8 cellular contexts compared by ENCODE assay signal in genomic region chr7:5423272-5423843, GRCh38. TPM values are rescaled to one million over a fixed set of nuclear protein-coding genes. Genes with fewer than 3 reads are reported as not detected.
DNase-seq lines count a peak whose midpoint lies in the region; ATAC-seq, FAIRE-seq and TF ChIP-seq lines count a peak whose summit lies in the region.

A gene with protein sequence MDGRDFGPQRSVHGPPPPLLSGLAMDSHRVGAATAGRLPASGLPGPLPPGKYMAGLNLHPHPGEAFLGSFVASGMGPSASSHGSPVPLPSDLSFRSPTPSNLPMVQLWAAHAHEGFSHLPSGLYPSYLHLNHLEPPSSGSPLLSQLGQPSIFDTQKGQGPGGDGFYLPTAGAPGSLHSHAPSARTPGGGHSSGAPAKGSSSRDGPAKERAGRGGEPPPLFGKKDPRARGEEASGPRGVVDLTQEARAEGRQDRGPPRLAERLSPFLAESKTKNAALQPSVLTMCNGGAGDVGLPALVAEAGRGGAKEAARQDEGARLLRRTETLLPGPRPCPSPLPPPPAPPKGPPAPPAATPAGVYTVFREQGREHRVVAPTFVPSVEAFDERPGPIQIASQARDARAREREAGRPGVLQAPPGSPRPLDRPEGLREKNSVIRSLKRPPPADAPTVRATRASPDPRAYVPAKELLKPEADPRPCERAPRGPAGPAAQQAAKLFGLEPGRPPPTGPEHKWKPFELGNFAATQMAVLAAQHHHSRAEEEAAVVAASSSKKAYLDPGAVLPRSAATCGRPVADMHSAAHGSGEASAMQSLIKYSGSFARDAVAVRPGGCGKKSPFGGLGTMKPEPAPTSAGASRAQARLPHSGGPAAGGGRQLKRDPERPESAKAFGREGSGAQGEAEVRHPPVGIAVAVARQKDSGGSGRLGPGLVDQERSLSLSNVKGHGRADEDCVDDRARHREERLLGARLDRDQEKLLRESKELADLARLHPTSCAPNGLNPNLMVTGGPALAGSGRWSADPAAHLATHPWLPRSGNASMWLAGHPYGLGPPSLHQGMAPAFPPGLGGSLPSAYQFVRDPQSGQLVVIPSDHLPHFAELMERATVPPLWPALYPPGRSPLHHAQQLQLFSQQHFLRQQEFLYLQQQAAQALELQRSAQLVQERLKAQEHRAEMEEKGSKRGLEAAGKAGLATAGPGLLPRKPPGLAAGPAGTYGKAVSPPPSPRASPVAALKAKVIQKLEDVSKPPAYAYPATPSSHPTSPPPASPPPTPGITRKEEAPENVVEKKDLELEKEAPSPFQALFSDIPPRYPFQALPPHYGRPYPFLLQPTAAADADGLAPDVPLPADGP (N-terminal part only) (minus strand): TSS chr7:5423834. CDS start chr7:5421246, 2,588 bp downstream.

- DNase-seq in A673 (ENCODE audit: low spot score) (peak; percentile 81), HFFc6 (no peak), frontal cortex (ENCODE audit: low spot score in 2 of 2) (peak in 1 of 2 donors; percentile 62), osteoblast (ENCODE audit: insufficient read length, low spot score, missing footprints) (peak; percentile 91), NCI-H1417 treated with DMSO at 0.1 percent for 48 hours (lab: John Stamatoyannopoulos, UW) (no peak), NCI-H128 (lab: John Stamatoyannopoulos, UW; ENCODE audit: unreplicated experiment) (no peak), NCI-H1092 treated with DMSO at 0.1 percent for 48 hours (lab: John Stamatoyannopoulos, UW) (no peak)
- no peak for DNase-seq in activated CD8-positive, alpha-beta memory T cell treated with anti-CD3 and anti-CD28 coated beads, Interleukin-2, amount 10 ng/mL, durations not matched to agents 7 days and 5 days

- no peaks in the 10 kb centered on the region for H3K27me3 ChIP-seq in A673 (replicated peaks; ENCODE audit: insufficient read depth, low read depth, low read length, poor library complexity)
- H3K27me3 ChIP-seq in osteoblast (ENCODE audit: insufficient read depth, low read length): no peaks in the 10 kb centered on the region

- peak within 1 kb of the TSS; percentile 93 for H3K4me3 Mint-ChIP-seq in HFFc6
- peak within 1 kb of the TSS; percentile 59 for H3K4me3 Mint-ChIP-seq in activated CD8-positive, alpha-beta memory T cell treated with anti-CD3 and anti-CD28 coated beads, Interleukin-2, amount 10 ng/mL, durations not matched to agents 7 days and 5 days

- peak within 1 kb of the TSS; percentile 72 for H2AFZ ChIP-seq in osteoblast (ENCODE audit: low read length)

- no peak for FAIRE-seq in frontal cortex (lab: Jason Lieb, UNC)

- no TSS peak for BruUV-seq in A673 (replicated peaks; lab: Mats Ljungman, UMichigan)

- H3K4me3 ChIP-seq in A673 (ENCODE audit: low read depth, low read length, poor library complexity, severe bottlenecking) (peak within 1 kb of the TSS; percentile 79), osteoblast (ENCODE audit: insufficient read depth, low read length) (peak within 1 kb of the TSS; percentile 96)

- H3K27ac Mint-ChIP-seq in HFFc6: peak within 1 kb of the TSS; percentile 99
- peak within 1 kb of the TSS; percentile 32 for H3K27ac Mint-ChIP-seq in activated CD8-positive, alpha-beta memory T cell treated with anti-CD3 and anti-CD28 coated beads, Interleukin-2, amount 10 ng/mL, durations not matched to agents 7 days and 5 days

- peaks cover 89% of the 10 kb centered on the region for H3K79me2 ChIP-seq in osteoblast (ENCODE audit: insufficient read depth, low read length)

- H3K4me2 ChIP-seq in osteoblast (ENCODE audit: insufficient read depth, low read length): peak within 1 kb of the TSS; percentile 96

- H3K36me3 ChIP-seq in A673 (ENCODE audit: insufficient read depth, low read length, poor library complexity, severe bottlenecking): no peaks in the 10 kb centered on the region
- H3K36me3 ChIP-seq in osteoblast (ENCODE audit: insufficient read depth, low read length): no peaks in the 10 kb centered on the region

- H3K4me1 ChIP-seq in A673 (ENCODE audit: insufficient read depth, low read length, poor library complexity, severe bottlenecking) (peaks cover 16% of the 10 kb centered on the region), osteoblast (ENCODE audit: insufficient read depth, low read length) (peaks cover 11% of the 10 kb centered on the region)

- POLR2A ChIA-PET in A673 (lab: Charles Lee; ENCODE audit: low non-redundant PET): interaction anchor here (0.6 kb wide), 1 partner anchor 112 kb away, joined by 9 read pairs; no protein-coding TSS in a partner anchor

- peak; percentile 26 for ATAC-seq in activated CD8-positive, alpha-beta memory T cell treated with anti-CD3 and anti-CD28 coated beads, Interleukin-2, amount 10 ng/mL, durations not matched to agents 7 days and 5 days

- CTCF ChIA-PET in A673 (lab: Charles Lee): interaction anchor here (0.6 kb wide), 1 partner anchor 10 kb away, joined by 5 read pairs; no protein-coding TSS in a partner anchor
- CTCF ChIA-PET in activated CD8-positive, alpha-beta memory T cell treated with anti-CD3 and anti-CD28 coated beads, Interleukin-2, amount 10 ng/mL, durations not matched to agents 7 days and 5 days (lab: Charles Lee): interaction anchor here (0.9 to 5.0 kb wide), 3 partner anchors 26 to 183 kb away, joined by 3 to 30 read pairs (median 5); no protein-coding TSS in a partner anchor

- peaks cover 9% of the 10 kb centered on the region for H3K4me1 Mint-ChIP-seq in HFFc6 (ENCODE audit: low read depth)
- peaks cover 31% of the 10 kb centered on the region for H3K4me1 Mint-ChIP-seq in activated CD8-positive, alpha-beta memory T cell treated with anti-CD3 and anti-CD28 coated beads, Interleukin-2, amount 10 ng/mL, durations not matched to agents 7 days and 5 days

- H3K9me3 Mint-ChIP-seq in HFFc6: no peaks in the 10 kb centered on the region
- no peaks in the 10 kb centered on the region for H3K9me3 Mint-ChIP-seq in activated CD8-positive, alpha-beta memory T cell treated with anti-CD3 and anti-CD28 coated beads, Interleukin-2, amount 10 ng/mL, durations not matched to agents 7 days and 5 days (ENCODE audit: low read depth)

- peaks cover 25% of the 10 kb centered on the region for H4K20me1 ChIP-seq in osteoblast (ENCODE audit: insufficient read depth, low read length)

- H3K27me3 Mint-ChIP-seq in HFFc6 (ENCODE audit: insufficient read depth): peaks cover 13% of the 10 kb centered on the region
- peaks cover 80% of the 10 kb centered on the region for H3K27me3 Mint-ChIP-seq in activated CD8-positive, alpha-beta memory T cell treated with anti-CD3 and anti-CD28 coated beads, Interleukin-2, amount 10 ng/mL, durations not matched to agents 7 days and 5 days

- H3K27ac ChIP-seq in A673 (ENCODE audit: low read depth, low read length, poor library complexity, severe bottlenecking): peak within 1 kb of the TSS; percentile 99
- peak within 1 kb of the TSS; percentile 96 for H3K27ac ChIP-seq in osteoblast (ENCODE audit: low read depth, low read length)

- H3K9me3 ChIP-seq in A673 (ENCODE audit: low read depth, low read length, poor library complexity, severe bottlenecking): no peaks in the 10 kb centered on the region
- no peaks in the 10 kb centered on the region for H3K9me3 ChIP-seq in osteoblast (ENCODE audit: low read depth, low read length)

- intact Hi-C loops in A673 (cut with micrococcal nuclease; ENCODE audit: unreplicated experiment): no loop called here

- peaks cover 4% of the 10 kb centered on the region for H3K36me3 Mint-ChIP-seq in HFFc6 (ENCODE audit: low read depth)
- no peaks in the 10 kb centered on the region for H3K36me3 Mint-ChIP-seq in activated CD8-positive, alpha-beta memory T cell treated with anti-CD3 and anti-CD28 coated beads, Interleukin-2, amount 10 ng/mL, durations not matched to agents 7 days and 5 days

- TF ChIP-seq CTCF in A673 (conservative IDR thresholded peaks at IDR 0.05; ENCODE audit: low read depth, low read length) (no peak), HFFc6 (IDR thresholded peaks at IDR 0.05) (peak; percentile 29; the same call in 1 of the 2 replicates), osteoblast (IDR thresholded peaks at IDR 0.05; ENCODE audit: extremely low read depth, low read depth, low read length) (no peak)

RNA-seq across cellular contexts. Expression of the gene that starts here (rescaled TPM):
- 91.7 and 97.2 TPM in 2 replicates for total RNA-seq in A673 (2021)
- total RNA-seq in HFFc6 (2021; fragmentation: NEBNext Ultra II Directional; extraction: Animal tissue kit (Norgen Biotek cat#: 25700)): 10 to 100 TPM; 70.6 to 87.1 (median 79.9) TPM
- 10 to 100 TPM; 64.0 to 65.7 TPM for total RNA-seq in activated CD8-positive, alpha-beta memory T cell treated with anti-CD3 and anti-CD28 coated beads, Interleukin-2, amount 10 ng/mL, durations not matched to agents 7 days and 5 days
- 40.8 TPM for total RNA-seq in frontal cortex
- total RNA-seq in osteoblast: 61.3 and 83.6 TPM in 2 replicates

Comparison
In these comparisons a context has a peak if more than half of its experiments do, and no peak if none do; other contexts are left out.
1. DNase-seq: peak in A673 (single experiment) and osteoblast (single experiment); none in HFFc6 (single experiment), activated CD8-positive, alpha-beta memory T cell treated with anti-CD3 and anti-CD28 coated beads, Interleukin-2, amount 10 ng/mL, durations not matched to agents 7 days and 5 days (single experiment), NCI-H1417 treated with DMSO at 0.1 percent for 48 hours (single experiment), NCI-H128 (single experiment) and NCI-H1092 treated with DMSO at 0.1 percent for 48 hours (single experiment).